34 cellular contexts compared by ENCODE assay signal in genomic region chr1:182917386-182917785, GRCh38. TPM values are rescaled to one million over a fixed set of nuclear protein-coding genes. Genes with fewer than 3 reads are reported as not detected.
A peak's percentile ranks its signal among the peaks of the same experiment; 100 is the strongest.
DNase-seq lines count a peak whose midpoint lies in the region; ATAC-seq, FAIRE-seq and TF ChIP-seq lines count a peak whose summit lies in the region.
"Had no signal": no experiment of that assay in that cellular context is flagged by ENCODE, and none has a peak within 500 bp of the region (broad histone marks: within the 10 kb centered on the region; RNA-seq: fewer than 3 reads in every experiment).

No MANE protein-coding gene starts in this region.

- FAIRE-seq in HepG2 (lab: Jason Lieb, UNC) (no peak), GM12878 (lab: Jason Lieb, UNC) (peak; percentile 59)
- FAIRE-seq: A204.1, endometrium had no signal

- H3K27me3 ChIP-seq in HepG2 (ENCODE audit: control insufficient read depth in 1 of 2, insufficient read depth in 2 of 2, low read length in 2 of 2), result no peaks in the 10 kb centered on the region; a peak in 2 of 5 replicates
- no peaks in the 10 kb centered on the region for H3K27me3 ChIP-seq in right lobe of liver
- H3K27me3 ChIP-seq in GM12878 (replicated peaks in 1 of 2; ENCODE audit: control insufficient read depth in 2 of 2, insufficient read depth in 2 of 2, low read length in 1 of 2), result no peaks in the 10 kb centered on the region
- no peaks in the 10 kb centered on the region for H3K27me3 ChIP-seq in GM23338 (ENCODE audit: insufficient read depth)
- H3K27me3 ChIP-seq: testis, vagina had no signal

- H3K9ac ChIP-seq in HepG2 (ENCODE audit: insufficient read depth, low read depth, low read length) (no peak overlapping the region), GM12878 (ENCODE audit: control insufficient read depth, insufficient read depth, low read length) (no peak overlapping the region)

- H3K27me3 Mint-ChIP-seq in GM23338 (ENCODE audit: insufficient read depth, low read depth, poor library complexity), result peaks cover 8% of the 10 kb centered on the region

- TF ChIP-seq CTCF in HepG2 (CRISPR knock-in tag; IDR thresholded peaks at IDR 0.05) (no peak), right lobe of liver (IDR thresholded peaks at IDR 0.05) (no peak), GM12878 (IDR thresholded peaks at IDR 0.05 in 2 of 3, conservative IDR thresholded peaks at IDR 0.05 in 1 of 3; ENCODE audit: control insufficient read depth in 2 of 3, extremely low read depth in 1 of 3, insufficient read depth in 1 of 3, low read depth in 3 of 3, low read length in 3 of 3) (no peak), GM23338 (conservative IDR thresholded peaks at IDR 0.05; ENCODE audit: low read depth in 2 of 2) (no peak)

- TF ChIP-seq POLR2A in HepG2 (IDR thresholded peaks at IDR 0.05; ENCODE audit: insufficient read depth in 1 of 2, low read depth in 2 of 2, low read length in 2 of 2) (no peak), right lobe of liver (IDR thresholded peaks at IDR 0.05) (no peak), GM12878 (IDR thresholded peaks at IDR 0.05; ENCODE audit: low read depth, low read length) (no peak)

- no peak overlapping the region for H3K27ac Mint-ChIP-seq in GM23338
- H3K27ac Mint-ChIP-seq: activated CD4-positive, alpha-beta T cell treated with anti-CD3 and anti-CD28 coated beads, Interleukin-2, amount 10 ng/mL, durations not matched to agents 7 days and 5 days; activated naive CD8-positive, alpha-beta T cell treated with anti-CD3 and anti-CD28 coated beads, Interleukin-2, amount 10 ng/mL, durations not matched to agents 7 days and 5 days; activated T-cell treated with anti-CD3 and anti-CD28 coated beads, Interleukin-2, amount 50 U/mL, for 24 hours; mesothelial cell of epicardium; naive thymus-derived CD8-positive, alpha-beta T cell; T-helper 2 cell treated with Interferon-gamma antibody and Interleukin-4, amounts not matched to agents 5 μg/mL and 100 μg/mL, for 36 hours had no signal

- no peaks in the 10 kb centered on the region for H3K9me2 ChIP-seq in GM23338 (ENCODE audit: insufficient read depth)

- BruUV-seq in HepG2 (replicated peaks; lab: Mats Ljungman, UMichigan) (no TSS peak), GM12878 (replicated peaks; lab: Mats Ljungman, UMichigan) (no TSS peak)

- H4K20me1 ChIP-seq in HepG2 (ENCODE audit: insufficient read depth, low read length) (no peaks in the 10 kb centered on the region), GM12878 (ENCODE audit: control insufficient read depth, insufficient read depth) (no peaks in the 10 kb centered on the region), GM23338 (replicated peaks; ENCODE audit: insufficient read depth) (no peaks in the 10 kb centered on the region)

- no peaks in the 10 kb centered on the region for H3K4me1 Mint-ChIP-seq in GM23338
- H3K4me1 Mint-ChIP-seq: activated CD4-positive, alpha-beta T cell treated with anti-CD3 and anti-CD28 coated beads, Interleukin-2, amount 10 ng/mL, durations not matched to agents 7 days and 5 days; activated naive CD8-positive, alpha-beta T cell treated with anti-CD3 and anti-CD28 coated beads, Interleukin-2, amount 10 ng/mL, durations not matched to agents 7 days and 5 days; central memory CD8-positive, alpha-beta T cell; mesothelial cell of epicardium; naive thymus-derived CD8-positive, alpha-beta T cell had no signal

- H3K4me3 ChIP-seq in HepG2 (replicated peaks in 1 of 3; ENCODE audit: insufficient read depth in 1 of 3, low read depth in 2 of 3, low read length in 3 of 3) (no peak overlapping the region), right lobe of liver (no peak overlapping the region), GM12878 (no peak overlapping the region), GM23338 (no peak overlapping the region)
- H3K4me3 ChIP-seq: left ventricle myocardium inferior, psoas muscle, testis, vagina had no signal

- H3K79me2 ChIP-seq in HepG2 (ENCODE audit: insufficient read depth, low read length) (no peaks in the 10 kb centered on the region), GM12878 (ENCODE audit: control insufficient read depth, insufficient read depth, low read length) (no peaks in the 10 kb centered on the region), GM23338 (replicated peaks; ENCODE audit: insufficient read depth) (no peaks in the 10 kb centered on the region)

- SMC1A ChIA-PET in GM12878 (lab: Charles Lee; ENCODE audit: uncharacterized antibody, unreplicated experiment), result no interaction called here

- no peaks in the 10 kb centered on the region for H3K9me3 Mint-ChIP-seq in GM23338
- H3K9me3 Mint-ChIP-seq: activated naive CD8-positive, alpha-beta T cell treated with anti-CD3 and anti-CD28 coated beads, Interleukin-2, amount 10 ng/mL, durations not matched to agents 7 days and 5 days; central memory CD8-positive, alpha-beta T cell; T-helper 2 cell treated with Interferon-gamma antibody and Interleukin-4, amounts not matched to agents 5 μg/mL and 100 μg/mL, for 36 hours had no signal

- H3K27ac ChIP-seq in HepG2 (ENCODE audit: extremely low read length, insufficient read depth, low read length) (no peak overlapping the region), right lobe of liver (no peak overlapping the region), GM12878 (ENCODE audit: control insufficient read depth, insufficient read depth) (no peak overlapping the region), GM23338 (ENCODE audit: low read depth) (no peak overlapping the region)
- H3K27ac ChIP-seq: HL-60, left ventricle myocardium inferior, psoas muscle, testis, vagina, WERI-Rb-1 had no signal

- H3K36me3 ChIP-seq in HepG2 (replicated peaks in 1 of 2; ENCODE audit: control insufficient read depth in 1 of 2, insufficient read depth in 2 of 2, low read length in 2 of 2) (no peaks in the 10 kb centered on the region), right lobe of liver (no peaks in the 10 kb centered on the region), GM12878 (ENCODE audit: control insufficient read depth in 2 of 2, insufficient read depth in 2 of 2, low read length in 1 of 2) (no peaks in the 10 kb centered on the region), GM23338 (ENCODE audit: insufficient read depth) (no peaks in the 10 kb centered on the region)
- H3K36me3 ChIP-seq: left ventricle myocardium inferior, vagina, WERI-Rb-1 had no signal

- CTCF ChIA-PET in HepG2 (lab: Yijun Ruan, JAX; ENCODE audit: low intra/inter-chr PET ratio, low total read pairs) (no interaction called here), GM12878 (lab: Yijun Ruan, JAX) (no interaction called here)

- H3K4me3 Mint-ChIP-seq in GM23338, result no peak overlapping the region
- H3K4me3 Mint-ChIP-seq: activated CD4-positive, alpha-beta T cell treated with anti-CD3 and anti-CD28 coated beads, Interleukin-2, amount 10 ng/mL, durations not matched to agents 7 days and 5 days; activated naive CD8-positive, alpha-beta T cell treated with anti-CD3 and anti-CD28 coated beads, Interleukin-2, amount 10 ng/mL, durations not matched to agents 7 days and 5 days; activated T-cell treated with anti-CD3 and anti-CD28 coated beads, Interleukin-2, amount 50 U/mL, for 24 hours; central memory CD8-positive, alpha-beta T cell; mesothelial cell of epicardium; T-helper 2 cell treated with Interferon-gamma antibody and Interleukin-4, amounts not matched to agents 5 μg/mL and 100 μg/mL, for 36 hours had no signal

- POLR2A ChIA-PET in HepG2 (lab: Yijun Ruan, JAX), result no interaction called here
- POLR2A ChIA-PET in GM12878 (lab: Charles Lee), result no interaction called here

- no peak for TF ChIP-seq EP300 in HepG2 (IDR thresholded peaks at IDR 0.05; ENCODE audit: low read depth in 2 of 2, low read length in 2 of 2)
- no peak for TF ChIP-seq EP300 in HepG2 (CRISPR knock-in tag; IDR thresholded peaks at IDR 0.05; ENCODE audit: borderline replicate concordance)
- no peak for TF ChIP-seq EP300 in GM12878 (IDR thresholded peaks at IDR 0.05; ENCODE audit: borderline replicate concordance in 1 of 2, control insufficient read depth in 1 of 2, low read depth in 2 of 2, low read length in 2 of 2)

- no peaks in the 10 kb centered on the region for H3K36me3 Mint-ChIP-seq in GM23338 (ENCODE audit: low read depth)
- H3K36me3 Mint-ChIP-seq: activated naive CD8-positive, alpha-beta T cell treated with anti-CD3 and anti-CD28 coated beads, Interleukin-2, amount 10 ng/mL, durations not matched to agents 7 days and 5 days had no signal

- H3K4me1 ChIP-seq in HepG2 (ENCODE audit: insufficient read depth, low read length) (no peaks in the 10 kb centered on the region), right lobe of liver (no peaks in the 10 kb centered on the region), GM12878 (ENCODE audit: control insufficient read depth, insufficient read depth, low read length) (no peaks in the 10 kb centered on the region), GM23338 (ENCODE audit: insufficient read depth) (no peaks in the 10 kb centered on the region)
- H3K4me1 ChIP-seq: left ventricle myocardium inferior, psoas muscle, testis, vagina had no signal

- H2AFZ ChIP-seq in HepG2 (ENCODE audit: low read length) (no peak overlapping the region), GM12878 (ENCODE audit: control insufficient read depth, low read depth, low read length) (no peak overlapping the region), GM23338 (no peak overlapping the region)

- in situ Hi-C loops in HepG2 (cut with HindIII; ENCODE audit: extremely low pct_ligation_motif_present, low pct_unique_long_range_greater_than_20kb) (no loop called here), GM12878 (cut with MboI) (no loop called here)

- ATAC-seq in HepG2 (no peak), right lobe of liver (no peak), GM12878 (no peak), HG02763 (IDR thresholded peaks at IDR 0.05; ENCODE audit: unreplicated experiment) (no peak), GM23338 (no peak)
- ATAC-seq: HCT116; naive thymus-derived CD8-positive, alpha-beta T cell; psoas muscle had no signal

- WGBS in HepG2 (ENCODE audit: low lambda C conversion rate), result 0% methylated on average over 1 of the region's 3 CpGs
- no CpG with 5 or more reads among the region's 3 CpGs for WGBS in right lobe of liver (ENCODE audit: insufficient coverage, low coverage, low lambda C conversion rate, missing lambda C conversion rate)
- 47% methylated on average over 3 of the region's 3 CpGs for WGBS in GM12878 (ENCODE audit: insufficient coverage, insufficient replicate concordance, low lambda C conversion rate, missing lambda C conversion rate)

- no peaks in the 10 kb centered on the region for H3F3A ChIP-seq in GM23338 (replicated peaks; ENCODE audit: low read depth)

- H3K9me3 ChIP-seq in HepG2 (ENCODE audit: low read length) (no peaks in the 10 kb centered on the region), right lobe of liver (no peaks in the 10 kb centered on the region), GM12878 (replicated peaks; ENCODE audit: control insufficient read depth, insufficient read depth, low read length) (no peaks in the 10 kb centered on the region)
- H3K9me3 ChIP-seq: psoas muscle, testis, vagina had no signal

- RAD21 ChIA-PET in GM12878 (lab: Charles Lee; ENCODE audit: unreplicated experiment), result no interaction called here

- H3K4me2 ChIP-seq in HepG2 (ENCODE audit: low read depth, low read length) (no peak overlapping the region), GM12878 (ENCODE audit: control insufficient read depth, insufficient read depth) (no peak overlapping the region), GM23338 (no peak overlapping the region)

- TF ChIP-seq RAD21 in HepG2 (CRISPR knock-in tag; IDR thresholded peaks at IDR 0.05) (no peak), GM12878 (IDR thresholded peaks at IDR 0.05; ENCODE audit: insufficient read depth, low read depth, low read length) (no peak)

- intact Hi-C loops in HepG2 (cut with micrococcal nuclease; ENCODE audit: unreplicated experiment), result no loop called here
- intact Hi-C loops in right lobe of liver (cut with DNase I), result no loop called here
- intact Hi-C loops in GM12878 (cut with micrococcal nuclease; ENCODE audit: unreplicated experiment), result no loop called here

- DNase-seq in HepG2 (ENCODE audit: low spot score) (no peak), right lobe of liver (no peak), NAMALWA (ENCODE audit: low spot score) (peak; percentile 79), GM12878 (ENCODE audit: low read depth, low spot score) (no peak), HK-2 (ENCODE audit: unreplicated experiment) (no peak), C1 segment of cervical spinal cord (lab: John Stamatoyannopoulos, UW) (no peak), GM23338 (ENCODE audit: low spot score) (no peak)
- DNase-seq: activated CD4-positive, alpha-beta T cell treated with anti-CD3 and anti-CD28 coated beads, Interleukin-2, amount 10 ng/mL, durations not matched to agents 7 days and 5 days; activated gamma-delta T cell; activated naive CD8-positive, alpha-beta T cell treated with anti-CD3 and anti-CD28 coated beads, Interleukin-2, amount 10 ng/mL, durations not matched to agents 7 days and 5 days; activated T-cell treated with anti-CD3 and anti-CD28 coated beads, Interleukin-2, amount 50 U/mL, for 24 hours; AML-193; dermis blood vessel endothelial cell; left ventricle myocardium inferior; naive thymus-derived CD8-positive, alpha-beta T cell; NCI-H1417 treated with DMSO at 0.1 percent for 48 hours; NCI-H2081 treated with DMSO at 0.1 percent for 48 hours; NCI-H82; nucleus accumbens; OCI-M1; psoas muscle; Right ventricle myocardium superior; stimulated activated naive CD4-positive, alpha-beta T cell; testis; WERI-Rb-1 had no signal

RNA-seq across cellular contexts. Expression of gene SHCBP1L, which starts 35.6 kb away (rescaled TPM):
- not detected in 2 replicates for total RNA-seq in HepG2 (2016; rRNA removed; fragmentation: Illumina TruSeq; extraction: Trizol)
- total RNA-seq in HepG2 (2016; cell fraction: cytosol; rRNA removed; fragmentation: Illumina TruSeq; extraction: Trizol; ENCODE audit: low read depth), result not detected in 2 replicates
- total RNA-seq in HepG2 (2016; cell fraction: insoluble cytoplasmic fraction; rRNA removed; fragmentation: Illumina TruSeq; extraction: Trizol), result not detected in 2 replicates
- not detected in 2 replicates for total RNA-seq in HepG2 (2016; cell fraction: membrane; rRNA removed; fragmentation: Illumina TruSeq; extraction: Trizol)
- not detected in 2 replicates for total RNA-seq in HepG2 (2016; cell fraction: nucleus; rRNA removed; fragmentation: Illumina TruSeq; extraction: Trizol)
- not detected in 2 replicates for polyA plus RNA-seq in HepG2 (2011; rRNA removed)
- polyA plus RNA-seq in HepG2 (2011; cell fraction: cytosol; rRNA removed), result not detected in 2 replicates
- polyA plus RNA-seq in HepG2 (2011; cell fraction: nucleus; rRNA removed), result not detected in 2 replicates
- not detected in 2 replicates for polyA plus RNA-seq in HepG2 (2012)
- polyA plus RNA-seq in HepG2 (2016; cell fraction: cytosol; fragmentation: Illumina TruSeq; extraction: Trizol; ENCODE audit: low read depth), result not detected in 2 replicates
- polyA plus RNA-seq in HepG2 (2016; cell fraction: insoluble cytoplasmic fraction; fragmentation: Illumina TruSeq; extraction: Trizol; ENCODE audit: low read depth), result not detected in 2 replicates
- polyA plus RNA-seq in HepG2 (2016; cell fraction: membrane; fragmentation: Illumina TruSeq; extraction: Trizol; ENCODE audit: low read depth), result not detected in 2 replicates
- not detected in 2 replicates for polyA plus RNA-seq in HepG2 (2016; cell fraction: nucleus; fragmentation: Illumina TruSeq; extraction: Trizol; ENCODE audit: insufficient read depth, low read depth)
- polyA minus RNA-seq in HepG2 (2011; rRNA and poly(A)+ RNA removed; ENCODE audit: low replicate concordance), result not detected in 2 replicates
- not detected in 2 replicates for polyA minus RNA-seq in HepG2 (2011; cell fraction: cytosol; rRNA and poly(A)+ RNA removed)
- not detected in 2 replicates for polyA minus RNA-seq in HepG2 (2011; cell fraction: nucleus; rRNA and poly(A)+ RNA removed)
- total RNA-seq in right lobe of liver, result not detected
- total RNA-seq in GM12878 (2013; cell fraction: nucleolus; rRNA removed), result not detected in 2 replicates
- not detected in 2 replicates for total RNA-seq in GM12878 (2014; rRNA removed)
- total RNA-seq in GM12878 (2014; rRNA removed; fragmentation: Illumina TruSeq; extraction: Trizol), result not detected in 2 replicates
- not detected in 2 replicates for total RNA-seq in GM12878 (2021)
- not detected for polyA plus RNA-seq in GM12878 (2011; ENCODE audit: low read depth)
- polyA plus RNA-seq in GM12878 (2011; rRNA removed), result not detected in 2 replicates
- not detected in 2 replicates for polyA plus RNA-seq in GM12878 (2011; cell fraction: cytosol; rRNA removed)
- polyA plus RNA-seq in GM12878 (2011; cell fraction: nucleus; rRNA removed), result not detected in 2 replicates
- not detected in 2 replicates for polyA plus RNA-seq in GM12878 (2012)
- polyA plus RNA-seq in GM12878 (2014; fragmentation: Illumina TruSeq; extraction: Trizol), result not detected in 2 replicates
- polyA plus RNA-seq in GM12878 (2014; fragmentation: Nextera tagmentation; extraction: Ambion mirVana), result not detected
- polyA plus RNA-seq in GM12878 (2014; rRNA removed), result not detected in 2 replicates
- not detected for polyA plus RNA-seq in GM12878 (2016; fragmentation: Nextera tagmentation; extraction: Ambion mirVana)
- polyA minus RNA-seq in GM12878 (2011; rRNA and poly(A)+ RNA removed), result not detected in 2 replicates
- not detected in 2 replicates for polyA minus RNA-seq in GM12878 (2011; cell fraction: cytosol; rRNA and poly(A)+ RNA removed)
- polyA minus RNA-seq in GM12878 (2011; cell fraction: nucleus; rRNA and poly(A)+ RNA removed), result not detected in 2 replicates
- total RNA-seq in GM23338 (2014; rRNA removed; shearing (Covaris generic)), result not detected in 2 replicates
- polyA plus RNA-seq in GM23338 (2016; fragmentation: Nextera tagmentation; extraction: Ambion mirVana), result not detected in 2 replicates
- total RNA-seq: activated CD4-positive, alpha-beta T cell treated with anti-CD3 and anti-CD28 coated beads, Interleukin-2, amount 10 ng/mL, durations not matched to agents 7 days and 5 days; activated naive CD8-positive, alpha-beta T cell treated with anti-CD3 and anti-CD28 coated beads, Interleukin-2, amount 10 ng/mL, durations not matched to agents 7 days and 5 days; left ventricle myocardium inferior; mesothelial cell of epicardium; naive thymus-derived CD8-positive, alpha-beta T cell; psoas muscle; Right ventricle myocardium superior; vagina had no signal
- polyA plus RNA-seq: naive thymus-derived CD8-positive, alpha-beta T cell; psoas muscle had no signal
